In the genomic region with DNA sequence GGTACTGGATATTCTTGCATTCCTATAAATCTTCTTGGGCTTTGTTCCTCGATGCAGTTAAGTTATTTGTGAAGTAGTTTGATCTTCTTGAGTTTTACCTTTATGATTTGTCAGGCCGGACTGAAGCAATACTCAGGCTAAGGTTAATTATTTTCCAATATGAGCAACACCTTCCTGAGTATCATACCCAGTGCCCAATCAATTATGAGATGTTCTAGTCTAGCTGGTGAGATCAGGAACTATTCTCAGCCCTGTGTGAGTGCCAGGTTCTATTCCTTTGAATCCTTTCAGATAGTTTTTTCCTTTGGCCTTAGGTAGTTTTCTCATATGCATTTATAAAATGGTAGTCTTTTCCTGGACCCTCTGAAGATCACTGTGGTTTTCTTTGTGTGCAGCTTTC, we compare ENCODE assay signal across 23 cellular contexts.
A peak's percentile ranks its signal among the peaks of the same experiment; 100 is the strongest.
DNase-seq lines count a peak whose midpoint lies in the region; ATAC-seq and TF ChIP-seq lines count a peak whose summit lies in the region.
"Had no signal": no experiment of that assay in that cellular context is flagged by ENCODE, and none has a peak within 500 bp of the region (broad histone marks: within the 10 kb centered on the region; RNA-seq: fewer than 3 reads in every experiment).

No MANE protein-coding gene starts in this region.

- H3K27me3 ChIP-seq in Panc1 (ENCODE audit: control insufficient read depth, insufficient read depth, low read length), result no peaks in the 10 kb centered on the region
- no peaks in the 10 kb centered on the region for H3K27me3 ChIP-seq in right lobe of liver
- H3K27me3 ChIP-seq: BE2C, SJCRH30 had no signal

- intact Hi-C loops in Panc1 (cut with micrococcal nuclease; ENCODE audit: unreplicated experiment) (no loop called here), right lobe of liver (cut with DNase I) (no loop called here)

- H3K27ac ChIP-seq in Panc1 (ENCODE audit: low read length) (no peak overlapping the region), right lobe of liver (peak overlapping the region; percentile 61 to 79 (median 64))
- H3K27ac ChIP-seq: SJCRH30 had no signal

- POLR2A ChIA-PET in Panc1 (lab: Charles Lee), result no interaction called here

- H3K27ac Mint-ChIP-seq in endothelial cell (ENCODE audit: unreplicated experiment), result no peak overlapping the region
- H3K27ac Mint-ChIP-seq: CD14-positive monocyte; CD8-positive, alpha-beta memory T cell had no signal

- H3K9me3 Mint-ChIP-seq in endothelial cell (ENCODE audit: unreplicated experiment), result no peaks in the 10 kb centered on the region
- H3K9me3 Mint-ChIP-seq: CD8-positive, alpha-beta memory T cell had no signal

- H3K36me3 ChIP-seq in Panc1 (ENCODE audit: control insufficient read depth, insufficient read depth, low read length) (no peaks in the 10 kb centered on the region; the same call in 1 of the 2 replicates), right lobe of liver (no peaks in the 10 kb centered on the region)
- H3K36me3 ChIP-seq: BE2C had no signal

- H3K9me3 ChIP-seq in Panc1 (ENCODE audit: control insufficient read depth, insufficient read depth, low read depth, low read length), result no peaks in the 10 kb centered on the region
- no peaks in the 10 kb centered on the region for H3K9me3 ChIP-seq in right lobe of liver
- H3K9me3 ChIP-seq: BE2C, SJCRH30 had no signal

- peak; percentile 29 for TF ChIP-seq POLR2A in right lobe of liver (IDR thresholded peaks at IDR 0.05)
- TF ChIP-seq POLR2A in erythroblast (IDR thresholded peaks at IDR 0.05; ENCODE audit: low read length), result no peak

- ATAC-seq in Panc1 (no peak), right lobe of liver (peak; percentile 63 to 70 (median 66)), HG03025 (IDR thresholded peaks at IDR 0.05; ENCODE audit: low FRiP score, unreplicated experiment) (no peak), HG03378 (IDR thresholded peaks at IDR 0.05; ENCODE audit: unreplicated experiment) (no peak)
- ATAC-seq: HCT116, Right ventricle myocardium inferior, SK-N-SH treated with all-trans-retinoic acid at 6 μM for 48 hours had no signal

- H3K4me3 Mint-ChIP-seq in endothelial cell (ENCODE audit: unreplicated experiment), result peak overlapping the region; percentile 32
- H3K4me3 Mint-ChIP-seq: CD14-positive monocyte; CD8-positive, alpha-beta memory T cell had no signal

- H3K27me3 Mint-ChIP-seq in endothelial cell (ENCODE audit: unreplicated experiment), result no peaks in the 10 kb centered on the region
- H3K27me3 Mint-ChIP-seq: CD8-positive, alpha-beta memory T cell had no signal

- BruUV-seq in Panc1 (replicated peaks; lab: Mats Ljungman, UMichigan), result TSS peak; percentile 26

- H3K4me1 ChIP-seq in Panc1 (ENCODE audit: control insufficient read depth, insufficient read depth, low read length) (peaks cover 5% of the 10 kb centered on the region), right lobe of liver (peaks cover 0 to 50% (median 23%) of the 10 kb centered on the region in 4 donors)
- H3K4me1 ChIP-seq: BE2C, SJCRH30 had no signal

- in situ Hi-C loops in Panc1 (cut with HindIII; ENCODE audit: low pct_unique_long_range_greater_than_20kb, low sequenced_read_pairs), result no loop called here

- H3K4me3 ChIP-seq in Panc1 (ENCODE audit: low read depth in 2 of 2, low read length in 2 of 2) (no peak overlapping the region), right lobe of liver (no peak overlapping the region)
- H3K4me3 ChIP-seq: SJCRH30 had no signal

- WGBS in right lobe of liver (ENCODE audit: insufficient coverage, low coverage, low lambda C conversion rate, missing lambda C conversion rate), result 21% methylated on average over 2 of the region's 2 CpGs

- peaks cover 15% of the 10 kb centered on the region for H3K4me1 Mint-ChIP-seq in endothelial cell (ENCODE audit: unreplicated experiment)
- H3K4me1 Mint-ChIP-seq: CD14-positive monocyte; CD8-positive, alpha-beta memory T cell had no signal

- peaks cover 19% of the 10 kb centered on the region for H3K36me3 Mint-ChIP-seq in endothelial cell (ENCODE audit: low read depth, unreplicated experiment)

- no peak for TF ChIP-seq CTCF in Panc1 (IDR thresholded peaks at IDR 0.05)
- TF ChIP-seq CTCF in endothelial cell (IDR thresholded peaks at IDR 0.05; ENCODE audit: unreplicated experiment), result no peak
- TF ChIP-seq CTCF in right lobe of liver (IDR thresholded peaks at IDR 0.05), result no peak

- CTCF ChIA-PET in Panc1 (lab: Charles Lee), result no interaction called here

- DNase-seq in Panc1 (ENCODE audit: low read depth, low spot score), result no peak
- no peak for DNase-seq in endothelial cell (ENCODE audit: low spot score)
- no peak for DNase-seq in right lobe of liver
- DNase-seq in erythroblast (lab: John Stamatoyannopoulos, UW), result no peak
- no peak for DNase-seq in iPS-NIHi7 (ENCODE audit: extremely low spot score)
- DNase-seq: ACHN; BE2C; CD8-positive, alpha-beta memory T cell; DMS79 treated with DMSO at 0.1 percent for 48 hours; GF-D8; KG1; MM.1S; NCI-H2029; NCI-H446; NCI-H524 treated with DMSO at 0.1 percent for 48 hours; NCI-H774; SJCRH30 had no signal

Comparison
In these comparisons a context has a peak if more than half of its experiments do, and no peak if none do; other contexts are left out.
1. ATAC-seq: peak in right lobe of liver (4 of 4); none in Panc1 (single experiment), HG03025 (single experiment) and HG03378 (single experiment).